ENCODE assay signal across 11 cellular contexts in genomic region chrX:72123471-72124185, GRCh38. TPM values are rescaled to one million over a fixed set of nuclear protein-coding genes. Genes with fewer than 3 reads are reported as not detected.
A peak's percentile ranks its signal among the peaks of the same experiment; 100 is the strongest.
DNase-seq lines count a peak whose midpoint lies in the region; ATAC-seq, FAIRE-seq and TF ChIP-seq lines count a peak whose summit lies in the region.
"Had no signal": no experiment of that assay in that cellular context is flagged by ENCODE, and none has a peak within 500 bp of the region (broad histone marks: within the 10 kb centered on the region; RNA-seq: fewer than 3 reads in every experiment).

No MANE protein-coding gene starts in this region.

- no peaks in the 10 kb centered on the region for H3K9me3 ChIP-seq in colonic mucosa

- H3K27me3 Mint-ChIP-seq in mesothelial cell of epicardium (ENCODE audit: low read depth): no peaks in the 10 kb centered on the region

- H3K9me3 Mint-ChIP-seq in mesothelial cell of epicardium: peaks cover 16% of the 10 kb centered on the region
- H3K9me3 Mint-ChIP-seq: activated CD4-positive, alpha-beta T cell treated with anti-CD3 and anti-CD28 coated beads, Interleukin-2, amount 10 ng/mL, durations not matched to agents 24 days and 14 days had no signal

- H3K27ac Mint-ChIP-seq in mesothelial cell of epicardium: peak overlapping the region; percentile 88
- H3K27ac Mint-ChIP-seq: activated CD4-positive, alpha-beta T cell treated with anti-CD3 and anti-CD28 coated beads, Interleukin-2, amount 10 ng/mL, durations not matched to agents 24 days and 14 days had no signal

- peaks cover 68% of the 10 kb centered on the region for H3K4me1 Mint-ChIP-seq in mesothelial cell of epicardium

- H3K36me3 ChIP-seq in colonic mucosa: no peaks in the 10 kb centered on the region

- DNase-seq in DMS 273 (lab: John Stamatoyannopoulos, UW; ENCODE audit: unreplicated experiment): peak; percentile 54
- DNase-seq in DMS 273 treated with DMSO at 0.1 percent for 48 hours (lab: John Stamatoyannopoulos, UW): no peak
- peak in 2 of 10 donors; percentile 46 to 52 for DNase-seq in dorsolateral prefrontal cortex
- DNase-seq in mesothelial cell of epicardium (ENCODE audit: low spot score in 2 of 2, unreplicated experiment in 2 of 2): no peak
- DNase-seq in urothelium cell line (ENCODE audit: low spot score): peak; percentile 37
- DNase-seq in colonic mucosa: no peak
- no peak for DNase-seq in DMS53 (lab: John Stamatoyannopoulos, UW)
- DNase-seq: activated CD4-positive, alpha-beta T cell treated with anti-CD3 and anti-CD28 coated beads, Interleukin-2, amount 10 ng/mL, durations not matched to agents 24 days and 14 days; NCI-H1417 treated with DMSO at 0.1 percent for 48 hours had no signal

- H3K27me3 ChIP-seq in dorsolateral prefrontal cortex (peaks cover 0 to 81% (median 26%) of the 10 kb centered on the region in 45 donors), colonic mucosa (no peaks in the 10 kb centered on the region)

- no peak for TF ChIP-seq CTCF in dorsolateral prefrontal cortex (IDR thresholded peaks at IDR 0.05 in 54 of 56, conservative IDR thresholded peaks at IDR 0.05 in 2 of 56; ENCODE audit: low read depth in 1 of 56, partially characterized antibody in 56 of 56)
- no peak for TF ChIP-seq CTCF in mesothelial cell of epicardium (IDR thresholded peaks at IDR 0.05; ENCODE audit: unreplicated experiment)
- TF ChIP-seq CTCF in colonic mucosa (IDR thresholded peaks at IDR 0.05): no peak

- H3K4me1 ChIP-seq in colonic mucosa: no peaks in the 10 kb centered on the region

- FAIRE-seq in urothelium cell line (lab: Jason Lieb, UNC): no peak

- ATAC-seq in HG03342 (IDR thresholded peaks at IDR 0.05; ENCODE audit: unreplicated experiment): no peak

- H3K4me3 Mint-ChIP-seq in mesothelial cell of epicardium: no peak overlapping the region
- H3K4me3 Mint-ChIP-seq: activated CD4-positive, alpha-beta T cell treated with anti-CD3 and anti-CD28 coated beads, Interleukin-2, amount 10 ng/mL, durations not matched to agents 24 days and 14 days had no signal

- intact Hi-C loops in dorsolateral prefrontal cortex (cut with DNase I): loop anchor here in 1 of 2 donors (5.0 kb wide), 1 partner anchor 61 kb away; no protein-coding TSS in a partner anchor
- intact Hi-C loops in colonic mucosa (cut with DNase I): no loop called here

- no peak overlapping the region for H3K4me3 ChIP-seq in dorsolateral prefrontal cortex
- no peak overlapping the region for H3K4me3 ChIP-seq in colonic mucosa

- peak overlapping the region in 42 of 59 donors; percentile 7 to 77 (median 60) for H3K27ac ChIP-seq in dorsolateral prefrontal cortex
- H3K27ac ChIP-seq in colonic mucosa: no peak overlapping the region
- H3K27ac ChIP-seq: 22Rv1 had no signal

- H3K36me3 Mint-ChIP-seq in mesothelial cell of epicardium: peaks cover under 1% of the 10 kb centered on the region

- H3K9ac ChIP-seq in colonic mucosa (ENCODE audit: low read depth in 2 of 2, low read length in 2 of 2): no peak overlapping the region

RNA-seq across cellular contexts. Expression of gene RTL5, which starts 8.1 kb away (rescaled TPM):
- total RNA-seq in dorsolateral prefrontal cortex (10 to 100 TPM; 18.0 to 36.4 (median 27.1) TPM), mesothelial cell of epicardium (36.1 to 37.5 TPM (median 36.4 TPM) in 3 replicates), colonic mucosa (1 to 10 TPM; 1.2 to 2.1 TPM)

RNA-seq across cellular contexts. Expression of gene PIN4, which starts 57.9 kb away (rescaled TPM):
- 10 to 100 TPM in 107 of 120 experiments, 1 to 10 TPM in 13; 8.5 to 21.1 (median 13.4) TPM for total RNA-seq in dorsolateral prefrontal cortex
- 17.3 to 19.7 TPM (median 17.7 TPM) in 3 replicates for total RNA-seq in mesothelial cell of epicardium
- 10 to 100 TPM in 1 of 2 donors, 1 to 10 TPM in 1; 8.2 to 10.4 TPM for total RNA-seq in colonic mucosa

Comparison
In these comparisons a context has a peak if more than half of its experiments do, and no peak if none do; other contexts are left out.
1. DNase-seq: peak in DMS 273 (single experiment) and urothelium cell line (single experiment); none in DMS 273 treated with DMSO at 0.1 percent for 48 hours (single experiment), mesothelial cell of epicardium (0 of 2), colonic mucosa (single experiment) and DMS53 (single experiment).
2. RNA of gene RTL5, which starts 8.1 kb away (total RNA-seq): 36.1 to 37.5 TPM in mesothelial cell of epicardium and 18.0 to 36.4 TPM in dorsolateral prefrontal cortex; 1.2 to 2.1 TPM in colonic mucosa; every median in the first group is over 4 times any median in the second.